8 cellular contexts compared by ENCODE assay signal in the genomic region with DNA sequence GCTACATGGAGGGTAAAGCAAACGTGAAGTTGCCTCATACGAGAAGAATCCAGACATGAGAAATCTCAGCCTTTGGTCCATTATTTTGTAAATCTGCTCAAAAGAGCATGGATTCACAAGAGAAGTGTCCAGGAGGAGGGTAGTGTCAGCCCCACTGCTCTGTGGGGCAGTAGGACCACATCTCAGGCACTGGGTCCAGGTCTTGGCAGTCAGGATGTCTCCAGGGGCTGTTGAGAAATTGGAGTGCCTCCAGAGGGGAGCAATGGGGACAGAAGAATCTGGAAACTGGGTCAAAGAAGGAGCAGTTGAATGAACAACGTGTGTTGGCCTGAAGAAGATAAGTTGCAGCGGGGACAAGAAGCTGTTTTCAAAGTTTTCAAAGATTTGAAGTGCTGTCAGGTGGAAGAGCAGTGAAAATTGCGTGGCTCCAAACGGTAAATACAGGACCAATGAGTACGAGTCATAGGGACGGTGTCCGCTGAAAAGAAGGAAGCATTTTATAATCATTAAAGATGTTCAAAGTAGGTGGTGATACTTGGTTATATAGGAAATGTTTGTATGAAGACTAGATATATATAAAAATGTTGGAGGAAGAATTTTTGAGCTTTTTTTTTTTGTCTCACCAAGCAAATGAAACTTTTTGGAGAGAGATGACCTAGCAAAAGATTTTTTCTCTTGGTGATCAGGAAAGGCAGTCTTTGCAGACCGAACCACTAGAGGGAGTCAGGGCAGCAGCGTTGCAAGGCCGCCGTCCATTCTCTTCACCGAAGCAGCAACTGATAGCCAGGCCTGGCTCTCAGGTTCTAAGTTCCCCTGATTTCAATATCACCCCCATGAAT.
DNase-seq lines count a peak whose midpoint lies in the region; ATAC-seq and TF ChIP-seq lines count a peak whose summit lies in the region.

No MANE protein-coding gene starts in this region.

- H3K9me3 Mint-ChIP-seq in central memory CD8-positive, alpha-beta T cell = no peaks in the 10 kb centered on the region

- DNase-seq in AG10803 (ENCODE audit: low read depth) = peak; percentile 78
- DNase-seq in NCI-H2196 (lab: John Stamatoyannopoulos, UW; ENCODE audit: unreplicated experiment) = peak; percentile 56
- DNase-seq in activated CD4-positive, CD25-positive, alpha-beta regulatory T cell treated with anti-CD3 and anti-CD28 coated beads, Interleukin-2, amount 50 U/mL, for 16 hours (ENCODE audit: low read depth, low spot score) = peak; percentile 8
- DNase-seq in central memory CD8-positive, alpha-beta T cell (ENCODE audit: low spot score in 2 of 2) = no peak
- peak; percentile 45 for DNase-seq in kidney glomerular epithelial cell (lab: John Stamatoyannopoulos, UW)
- DNase-seq in stimulated activated CD4-positive, alpha-beta T cell treated with anti-CD3 and anti-CD28 coated beads, Interleukin-2, amount 100 ng/mL, for 24 hours = peak; percentile 64 to 65

- H3K4me3 Mint-ChIP-seq in central memory CD8-positive, alpha-beta T cell = no peak overlapping the region

- H3K4me3 ChIP-seq in AG10803 (ENCODE audit: low read length) = no peak overlapping the region

- H3K4me1 Mint-ChIP-seq in central memory CD8-positive, alpha-beta T cell = no peaks in the 10 kb centered on the region

- no peak overlapping the region for H3K27ac Mint-ChIP-seq in central memory CD8-positive, alpha-beta T cell (ENCODE audit: low read depth)

- peak; percentile 92 for TF ChIP-seq CTCF in AG10803 (conservative IDR thresholded peaks at IDR 0.05; ENCODE audit: low read length)

- peaks cover 21% of the 10 kb centered on the region for H3K27me3 Mint-ChIP-seq in central memory CD8-positive, alpha-beta T cell

- ATAC-seq in GM19351 (IDR thresholded peaks at IDR 0.05; ENCODE audit: unreplicated experiment) (peak; percentile 48), HG03135 (IDR thresholded peaks at IDR 0.05; ENCODE audit: unreplicated experiment) (no peak)
- ATAC-seq in central memory CD8-positive, alpha-beta T cell (replicated peaks; ENCODE audit: extremely low read depth, poor library complexity, severe bottlenecking) = peak; percentile 52

- H3K36me3 Mint-ChIP-seq in central memory CD8-positive, alpha-beta T cell (ENCODE audit: insufficient read depth) = no peaks in the 10 kb centered on the region

Comparison
In these comparisons a context has a peak if more than half of its experiments do, and no peak if none do; other contexts are left out.
1. DNase-seq: peak in AG10803 (single experiment), NCI-H2196 (single experiment), activated CD4-positive, CD25-positive, alpha-beta regulatory T cell treated with anti-CD3 and anti-CD28 coated beads, Interleukin-2, amount 50 U/mL, for 16 hours (single experiment), kidney glomerular epithelial cell (single experiment) and stimulated activated CD4-positive, alpha-beta T cell treated with anti-CD3 and anti-CD28 coated beads, Interleukin-2, amount 100 ng/mL, for 24 hours (2 of 2); none in central memory CD8-positive, alpha-beta T cell (0 of 2).